In the genomic region with DNA sequence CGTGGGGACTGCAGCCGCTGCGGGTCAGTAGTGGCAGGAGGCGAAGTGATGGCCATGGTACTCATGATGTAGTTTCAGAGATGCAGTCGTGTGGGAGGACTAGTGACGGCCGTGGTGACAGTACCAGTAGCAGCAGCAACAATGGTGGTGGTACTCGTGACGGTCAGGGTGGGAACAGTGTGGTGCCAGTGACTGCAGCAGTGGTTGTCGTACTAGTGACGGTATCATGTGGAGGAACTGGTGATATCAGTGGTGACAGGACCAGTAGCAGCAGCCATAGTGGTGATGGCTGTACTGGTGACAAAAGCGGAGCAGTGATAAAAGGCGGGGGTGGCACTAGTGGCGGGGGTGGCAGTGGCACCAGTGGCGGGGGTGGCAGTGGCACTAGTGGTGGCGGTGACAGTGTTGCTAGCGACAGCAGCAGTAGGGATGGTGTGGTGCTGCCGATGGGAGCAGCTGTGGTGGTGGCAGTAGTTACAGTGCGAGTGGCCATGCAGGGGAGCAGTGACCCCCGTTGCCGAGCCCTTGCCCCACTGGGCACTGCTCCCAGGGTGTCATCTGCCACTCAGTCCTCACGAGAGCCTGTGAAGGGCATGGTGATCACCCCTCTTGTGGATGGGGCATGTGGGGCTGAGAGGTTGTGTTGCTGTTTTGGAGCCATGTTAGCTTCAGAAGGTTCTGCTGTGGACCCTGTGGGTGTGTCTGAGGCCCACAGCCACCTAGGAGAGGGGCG, we compare ENCODE assay signal across 22 cellular contexts. TPM values are rescaled to one million over a fixed set of nuclear protein-coding genes. Genes with fewer than 3 reads are reported as not detected.
DNase-seq lines count a peak whose midpoint lies in the region; ATAC-seq, FAIRE-seq and TF ChIP-seq lines count a peak whose summit lies in the region.
"Had no signal": no experiment of that assay in that cellular context is flagged by ENCODE, and none has a peak within 500 bp of the region (broad histone marks: within the 10 kb centered on the region; RNA-seq: fewer than 3 reads in every experiment).

No MANE protein-coding gene starts in this region.

- H2AFZ ChIP-seq in OCI-LY1 (ENCODE audit: low read length): no peak overlapping the region

- TF ChIP-seq CTCF in OCI-LY1 (IDR thresholded peaks at IDR 0.05; ENCODE audit: low read length) (no peak), upper lobe of right lung (IDR thresholded peaks at IDR 0.05) (no peak)

- FAIRE-seq in HTR-8/SVneo (lab: Jason Lieb, UNC): no peak
- FAIRE-seq: HepG2, K562 had no signal

- H3K4me1 ChIP-seq in OCI-LY1 (ENCODE audit: insufficient read depth, low read length, severe bottlenecking): peaks cover 45% of the 10 kb centered on the region
- no peaks in the 10 kb centered on the region for H3K4me1 ChIP-seq in right cardiac atrium (ENCODE audit: control insufficient read depth, insufficient read depth, low read length)
- H3K4me1 ChIP-seq in upper lobe of right lung: no peaks in the 10 kb centered on the region

- H3K4me2 ChIP-seq in OCI-LY1 (ENCODE audit: low read length): no peak overlapping the region

- H3K9ac ChIP-seq in OCI-LY1 (ENCODE audit: low read length): no peak overlapping the region

- H3K36me3 ChIP-seq in OCI-LY1 (ENCODE audit: insufficient read depth, low read length): no peaks in the 10 kb centered on the region
- H3K36me3 ChIP-seq in upper lobe of right lung: no peaks in the 10 kb centered on the region
- H3K36me3 ChIP-seq: MG63 had no signal

- peak; percentile 37 for ATAC-seq in Right ventricle myocardium superior (ENCODE audit: poor library complexity)
- ATAC-seq in right cardiac atrium: peak; percentile 54 to 65
- ATAC-seq in upper lobe of right lung: peak; percentile 5
- ATAC-seq in GM18861 (IDR thresholded peaks at IDR 0.05; ENCODE audit: unreplicated experiment): no peak
- ATAC-seq: HepG2 had no signal

- 80% methylated on average over 23 of the region's 23 CpGs for WGBS in right cardiac atrium

- H3F3A ChIP-seq in OCI-LY1 (ENCODE audit: insufficient read depth, low read length): peaks cover 4% of the 10 kb centered on the region; the same call in 1 of the 2 replicates

- peak overlapping the region; percentile 95 for H3K27ac ChIP-seq in OCI-LY1 (ENCODE audit: low read depth, low read length, poor library complexity, severe bottlenecking)
- no peak overlapping the region for H3K27ac ChIP-seq in right cardiac atrium (ENCODE audit: low read length)
- no peak overlapping the region for H3K27ac ChIP-seq in upper lobe of right lung
- H3K27ac ChIP-seq: SK-N-MC had no signal

- no peaks in the 10 kb centered on the region for H3K9me2 ChIP-seq in OCI-LY1 (ENCODE audit: low read depth, low read length)

- DNase-seq in Right ventricle myocardium superior (peak; percentile 35), right cardiac atrium (peak in 1 of 3 donors; percentile 42), upper lobe of right lung (no peak), AG08396 (ENCODE audit: low spot score) (no peak), HTR-8/SVneo (ENCODE audit: insufficient read length, low spot score) (no peak)
- DNase-seq: AML-193, DMS79, H7, HFFc6, MG63, NCI-H1417, NCI-H187 treated with DMSO at 0.1 percent for 48 hours, NCI-H2107, NCI-H446 treated with DMSO at 0.1 percent for 48 hours, NCI-H526 treated with DMSO at 0.1 percent for 48 hours, SHP77 treated with DMSO at 0.1 percent for 48 hours had no signal

- intact Hi-C loops in Right ventricle myocardium superior (cut with DNase I): no loop called here
- intact Hi-C loops in right cardiac atrium (cut with DNase I): no loop called here
- intact Hi-C loops in upper lobe of right lung (cut with DNase I): no loop called here

- H3K27me3 ChIP-seq in OCI-LY1 (ENCODE audit: insufficient read depth, low read length): no peaks in the 10 kb centered on the region
- H3K27me3 ChIP-seq in right cardiac atrium (ENCODE audit: control insufficient read depth, insufficient read depth): no peaks in the 10 kb centered on the region
- no peaks in the 10 kb centered on the region for H3K27me3 ChIP-seq in upper lobe of right lung
- H3K27me3 ChIP-seq: MG63 had no signal

- H3K9me3 ChIP-seq in OCI-LY1 (ENCODE audit: low read length) (no peaks in the 10 kb centered on the region), right cardiac atrium (ENCODE audit: control insufficient read depth, low read length) (no peaks in the 10 kb centered on the region), upper lobe of right lung (no peaks in the 10 kb centered on the region)
- H3K9me3 ChIP-seq: MG63 had no signal

- H3K4me3 ChIP-seq in OCI-LY1 (ENCODE audit: low read depth, low read length, poor library complexity, severe bottlenecking) (no peak overlapping the region), right cardiac atrium (ENCODE audit: low read length) (no peak overlapping the region), upper lobe of right lung (no peak overlapping the region)
- H3K4me3 ChIP-seq: K562, MG63, SK-N-MC had no signal

- no peaks in the 10 kb centered on the region for H4K20me1 ChIP-seq in OCI-LY1 (ENCODE audit: insufficient read depth, low read length)

- no peaks in the 10 kb centered on the region for H3K79me2 ChIP-seq in OCI-LY1 (ENCODE audit: insufficient read depth, low read length)

RNA-seq across cellular contexts. Expression of gene ADPRHL1, which starts 22.7 kb away (rescaled TPM):
- total RNA-seq in Right ventricle myocardium superior: 506 TPM
- total RNA-seq in right cardiac atrium: 100 to 1,000 TPM; 320 to 446 (median 375) TPM
- polyA plus RNA-seq in right cardiac atrium: 280 TPM
- total RNA-seq in upper lobe of right lung: 1.9 TPM
- total RNA-seq: RPMI7951 had no signal

RNA-seq across cellular contexts. Expression of gene DCUN1D2, which starts 60.0 kb away (rescaled TPM):
- total RNA-seq in Right ventricle myocardium superior: 196 TPM
- 100 to 1,000 TPM; 124 to 160 (median 142) TPM for total RNA-seq in right cardiac atrium
- polyA plus RNA-seq in right cardiac atrium: 91.6 TPM
- total RNA-seq in upper lobe of right lung: 24.6 TPM

Comparison
In these comparisons a context has a peak if more than half of its experiments do, and no peak if none do; other contexts are left out.
1. RNA of gene ADPRHL1, which starts 22.7 kb away (total RNA-seq): 506 TPM in Right ventricle myocardium superior (single experiment) and 320 to 446 TPM in right cardiac atrium; 1.9 TPM in upper lobe of right lung (single experiment); every median in the first group is over 100 times any median in the second.